9 cellular contexts compared by ENCODE assay signal in the genomic region with DNA sequence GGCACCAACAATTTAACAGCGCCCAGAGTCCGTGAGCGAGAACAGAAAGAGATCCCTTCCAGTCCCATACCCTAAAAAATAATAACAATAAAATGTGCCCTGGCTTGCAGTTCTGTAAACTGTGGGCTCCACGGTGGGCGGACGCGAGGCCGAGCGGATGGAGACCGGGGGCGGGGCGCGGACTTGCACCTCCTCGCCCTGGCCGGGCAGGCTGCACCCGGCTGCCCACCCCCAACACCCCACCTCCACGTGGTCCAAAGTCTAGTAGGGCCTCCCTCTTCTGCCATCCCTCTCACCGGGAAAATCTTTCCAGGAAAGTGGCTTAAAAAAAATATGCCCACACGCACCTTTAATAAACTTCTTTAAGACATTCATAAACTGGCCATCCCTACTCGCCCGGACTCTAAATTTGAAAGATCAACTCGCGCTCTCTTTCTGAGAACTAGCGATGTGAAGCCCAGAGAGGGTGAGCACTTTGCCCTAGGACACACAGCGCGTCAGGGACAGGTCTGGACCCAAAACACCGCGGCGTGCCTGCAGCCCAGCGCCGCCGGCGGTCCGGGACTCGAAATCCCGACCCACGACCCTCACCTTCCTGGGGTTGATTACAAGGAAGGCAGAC. TPM values are rescaled to one million over a fixed set of nuclear protein-coding genes. Genes with fewer than 3 reads are reported as not detected.
DNase-seq lines count a peak whose midpoint lies in the region; ATAC-seq and TF ChIP-seq lines count a peak whose summit lies in the region.
"Had no signal": no experiment of that assay in that cellular context is flagged by ENCODE, and none has a peak within 500 bp of the region (broad histone marks: within the 10 kb centered on the region; RNA-seq: fewer than 3 reads in every experiment).

No MANE protein-coding gene starts in this region.

- H3K27me3 ChIP-seq in CD8-positive, alpha-beta memory T cell (ENCODE audit: insufficient read depth, low read length, poor library complexity, severe bottlenecking), result no peaks in the 10 kb centered on the region
- no peaks in the 10 kb centered on the region for H3K27me3 ChIP-seq in mammary epithelial cell (ENCODE audit: insufficient read depth, low read length)

- H3K36me3 Mint-ChIP-seq in CD8-positive, alpha-beta memory T cell, result peaks cover 0 to 17% (median 0%) of the 10 kb centered on the region in 3 donors
- H3K36me3 Mint-ChIP-seq in natural killer cell treated with Interleukin-12 subunit alpha and Interleukin-12 subunit beta and Interleukin-15 and Interleukin-18, amount 100 ng/mL, for 72 hours, result peaks cover 7% of the 10 kb centered on the region

- H3K27ac ChIP-seq in CD8-positive, alpha-beta memory T cell (ENCODE audit: low read depth, low read length), result peak overlapping the region; percentile 14
- H3K27ac ChIP-seq in mammary epithelial cell (ENCODE audit: insufficient read depth, low read depth, low read length), result peak overlapping the region; percentile 56

- H3K27ac Mint-ChIP-seq in CD8-positive, alpha-beta memory T cell, result peak overlapping the region; percentile 3 to 93 (median 80)
- peak overlapping the region; percentile 64 to 94 for H3K27ac Mint-ChIP-seq in natural killer cell treated with Interleukin-12 subunit alpha and Interleukin-12 subunit beta and Interleukin-15 and Interleukin-18, amount 100 ng/mL, for 72 hours
- H3K27ac Mint-ChIP-seq: dendritic cell treated with granulocyte-macrophage colony-stimulating factor and Interleukin-4, amounts not matched to agents 40 ng/mL and 50 ng/mL, for 4 days had no signal

- H4K20me1 ChIP-seq in mammary epithelial cell (ENCODE audit: insufficient read depth, low read length), result no peaks in the 10 kb centered on the region

- in situ Hi-C loops in mammary epithelial cell (cut with MboI; ENCODE audit: low sequenced_read_pairs in 2 of 2), result loop anchor here (25.0 kb wide), 2 partner anchors 1137 to 1287 kb away; no protein-coding TSS in a partner anchor

- H3K9ac ChIP-seq in mammary epithelial cell (ENCODE audit: insufficient read depth, low read length), result peak overlapping the region; percentile 29

- H2AFZ ChIP-seq in mammary epithelial cell (ENCODE audit: low read depth, low read length), result peak overlapping the region; percentile 93

- H3K9me3 ChIP-seq in CD8-positive, alpha-beta memory T cell (ENCODE audit: low read length), result no peaks in the 10 kb centered on the region
- H3K9me3 ChIP-seq in mammary epithelial cell (replicated peaks; ENCODE audit: insufficient read depth, low read length), result no peaks in the 10 kb centered on the region

- peaks cover 16 to 32% (median 23%) of the 10 kb centered on the region in 3 donors for H3K4me1 Mint-ChIP-seq in CD8-positive, alpha-beta memory T cell
- peaks cover 50 to 52% of the 10 kb centered on the region in 2 donors for H3K4me1 Mint-ChIP-seq in natural killer cell treated with Interleukin-12 subunit alpha and Interleukin-12 subunit beta and Interleukin-15 and Interleukin-18, amount 100 ng/mL, for 72 hours (ENCODE audit: low read depth in 2 of 2)

- ATAC-seq in natural killer cell treated with Interleukin-12 subunit alpha and Interleukin-12 subunit beta and Interleukin-15 and Interleukin-18, amount 100 ng/mL, for 72 hours, result peak; percentile 46 to 50
- ATAC-seq in HG03139 (IDR thresholded peaks at IDR 0.05; ENCODE audit: unreplicated experiment) (no peak), GM21723 (IDR thresholded peaks at IDR 0.05; ENCODE audit: unreplicated experiment) (no peak), HG02840 (IDR thresholded peaks at IDR 0.05; ENCODE audit: low FRiP score, unreplicated experiment) (no peak), GM21447 (IDR thresholded peaks at IDR 0.05; ENCODE audit: unreplicated experiment) (no peak)

- no TSS peak for BruUV-seq in mammary epithelial cell (replicated peaks; lab: Mats Ljungman, UMichigan)

- CTCF ChIA-PET in CD8-positive, alpha-beta memory T cell (lab: Charles Lee), result interaction anchor here (0.9 to 16.8 kb wide), 9 partner anchors 13 to 1395 kb away, joined by 3 to 532 read pairs (median 4); no protein-coding TSS in a partner anchor
- CTCF ChIA-PET in mammary epithelial cell (lab: Charles Lee; ENCODE audit: low non-redundant PET), result no interaction called here

- dilution Hi-C loops in mammary epithelial cell (cut with HindIII; ENCODE audit: low sequenced_read_pairs), result no loop called here

- peak overlapping the region; percentile 62 for H3K4me3 ChIP-seq in CD8-positive, alpha-beta memory T cell (ENCODE audit: low read length)
- peak overlapping the region; percentile 17 to 77 (median 56) for H3K4me3 ChIP-seq in mammary epithelial cell (replicated peaks in 1 of 3; ENCODE audit: insufficient read depth in 1 of 3, low read depth in 2 of 3, low read length in 3 of 3)

- POLR2A ChIA-PET in CD8-positive, alpha-beta memory T cell (lab: Charles Lee), result interaction anchor here (1.4 kb wide), 1 partner anchor 12 kb away, joined by 6 read pairs; no protein-coding TSS in a partner anchor

- intact Hi-C loops in mammary epithelial cell (cut with micrococcal nuclease), result loop anchor here (2.0 to 5.0 kb wide), 8 partner anchors 82 to 1197 kb away; a partner anchor contains a TSS

- H3K4me3 Mint-ChIP-seq in CD8-positive, alpha-beta memory T cell, result peak overlapping the region; percentile 81 to 98 (median 87)
- H3K4me3 Mint-ChIP-seq in natural killer cell treated with Interleukin-12 subunit alpha and Interleukin-12 subunit beta and Interleukin-15 and Interleukin-18, amount 100 ng/mL, for 72 hours, result peak overlapping the region; percentile 95

- peaks cover 20% of the 10 kb centered on the region for H3K79me2 ChIP-seq in mammary epithelial cell (ENCODE audit: insufficient read depth, low read length)

- no peaks in the 10 kb centered on the region for H3K36me3 ChIP-seq in CD8-positive, alpha-beta memory T cell (ENCODE audit: insufficient read depth, low read length)
- H3K36me3 ChIP-seq in mammary epithelial cell (ENCODE audit: insufficient read depth, low read length), result no peaks in the 10 kb centered on the region

- under 1% methylated on average over 29 of the region's 37 CpGs for WGBS in mammary epithelial cell (ENCODE audit: low coverage, missing lambda C conversion rate)

- peaks cover 0 to 8% (median 3%) of the 10 kb centered on the region in 5 donors for H3K9me3 Mint-ChIP-seq in CD8-positive, alpha-beta memory T cell
- H3K9me3 Mint-ChIP-seq in natural killer cell treated with Interleukin-12 subunit alpha and Interleukin-12 subunit beta and Interleukin-15 and Interleukin-18, amount 100 ng/mL, for 72 hours, result no peaks in the 10 kb centered on the region
- H3K9me3 Mint-ChIP-seq: dendritic cell treated with granulocyte-macrophage colony-stimulating factor and Interleukin-4, amounts not matched to agents 40 ng/mL and 50 ng/mL, for 4 days had no signal

- H3K4me1 ChIP-seq in CD8-positive, alpha-beta memory T cell (ENCODE audit: insufficient read depth, low read length), result peaks cover 14% of the 10 kb centered on the region
- H3K4me1 ChIP-seq in mammary epithelial cell (ENCODE audit: insufficient read depth, low read length), result peaks cover 20% of the 10 kb centered on the region

- TF ChIP-seq CTCF in mammary epithelial cell (conservative IDR thresholded peaks at IDR 0.05 in 1 of 2, IDR thresholded peaks at IDR 0.05 in 1 of 2; ENCODE audit: extremely low read depth in 1 of 2, insufficient read depth in 1 of 2, low read depth in 1 of 2, low read length in 2 of 2), result no peak

- H3K27me3 Mint-ChIP-seq in CD8-positive, alpha-beta memory T cell, result peaks cover 0 to 9% of the 10 kb centered on the region in 2 donors
- H3K27me3 Mint-ChIP-seq in natural killer cell treated with Interleukin-12 subunit alpha and Interleukin-12 subunit beta and Interleukin-15 and Interleukin-18, amount 100 ng/mL, for 72 hours, result no peaks in the 10 kb centered on the region

- no peak for DNase-seq in CD8-positive, alpha-beta memory T cell
- DNase-seq in NCI-H1105 treated with DMSO at 0.1 percent for 48 hours (lab: John Stamatoyannopoulos, UW), result peak; percentile 40
- peak; percentile 40 for DNase-seq in mammary epithelial cell
- DNase-seq in natural killer cell treated with Interleukin-12 subunit alpha and Interleukin-12 subunit beta and Interleukin-15 and Interleukin-18, amount 100 ng/mL, for 72 hours (ENCODE audit: low spot score), result no peak

- H3K4me2 ChIP-seq in mammary epithelial cell (ENCODE audit: insufficient read depth, low read depth, low read length), result peak overlapping the region; percentile 84

RNA-seq across cellular contexts. Expression of a gene that starts 1.8 kb away (rescaled TPM):
- 10 to 100 TPM; 42.0 to 42.5 TPM for total RNA-seq in CD8-positive, alpha-beta memory T cell
- 9.7 TPM for polyA plus RNA-seq in CD8-positive, alpha-beta memory T cell
- total RNA-seq in mammary epithelial cell, result 1 to 10 TPM; 7.1 to 8.3 TPM
- polyA plus RNA-seq in mammary epithelial cell, result 2.0 TPM
- 6.7 TPM for polyA minus RNA-seq in mammary epithelial cell
- 10 to 100 TPM; 12.9 to 27.6 TPM for total RNA-seq in natural killer cell treated with Interleukin-12 subunit alpha and Interleukin-12 subunit beta and Interleukin-15 and Interleukin-18, amount 100 ng/mL, for 72 hours

Comparison
In these comparisons a context has a peak if more than half of its experiments do, and no peak if none do; other contexts are left out.
1. DNase-seq: peak in NCI-H1105 treated with DMSO at 0.1 percent for 48 hours (single experiment) and mammary epithelial cell (single experiment); none in CD8-positive, alpha-beta memory T cell (0 of 5) and natural killer cell treated with Interleukin-12 subunit alpha and Interleukin-12 subunit beta and Interleukin-15 and Interleukin-18, amount 100 ng/mL, for 72 hours (single experiment).
2. ATAC-seq: peak in natural killer cell treated with Interleukin-12 subunit alpha and Interleukin-12 subunit beta and Interleukin-15 and Interleukin-18, amount 100 ng/mL, for 72 hours (2 of 2); none in HG03139 (single experiment), GM21723 (single experiment), HG02840 (single experiment) and GM21447 (single experiment).